In the genomic region with DNA sequence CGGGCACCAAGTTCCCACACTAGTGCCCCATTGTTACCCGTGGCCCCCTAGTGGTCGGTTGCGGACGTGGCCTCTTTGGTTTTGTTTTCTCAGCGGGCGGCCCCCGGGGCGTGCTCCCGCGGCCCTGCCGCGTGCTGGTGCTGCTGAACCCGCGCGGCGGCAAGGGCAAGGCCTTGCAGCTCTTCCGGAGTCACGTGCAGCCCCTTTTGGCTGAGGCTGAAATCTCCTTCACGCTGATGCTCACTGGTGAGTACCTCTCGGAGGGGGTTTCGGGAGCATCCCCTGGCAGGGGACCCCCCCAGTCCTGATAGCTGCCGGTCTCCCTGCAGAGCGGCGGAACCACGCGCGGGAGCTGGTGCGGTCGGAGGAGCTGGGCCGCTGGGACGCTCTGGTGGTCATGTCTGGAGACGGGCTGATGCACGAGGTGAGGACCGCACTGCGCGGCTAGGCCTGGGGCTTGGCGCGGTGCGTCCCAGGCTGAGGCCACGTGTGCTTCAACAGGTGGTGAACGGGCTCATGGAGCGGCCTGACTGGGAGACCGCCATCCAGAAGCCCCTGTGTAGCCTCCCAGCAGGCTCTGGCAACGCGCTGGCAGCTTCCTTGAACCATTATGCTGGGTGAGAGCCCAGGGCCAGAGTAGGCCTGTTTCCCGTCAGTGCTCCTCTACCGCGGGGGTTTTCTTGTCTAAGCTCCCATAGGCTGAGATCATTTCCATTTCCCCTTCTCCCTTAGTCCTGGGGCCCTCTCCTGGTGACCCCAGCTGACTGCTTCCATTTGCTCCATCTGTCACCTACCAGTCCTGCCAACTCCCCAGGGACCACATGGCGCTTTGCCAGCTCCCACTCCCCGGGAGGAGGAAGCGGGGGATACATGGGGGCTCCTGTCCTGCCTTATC, we compare ENCODE assay signal across 8 cellular contexts. TPM values are rescaled to one million over a fixed set of nuclear protein-coding genes. Genes with fewer than 3 reads are reported as not detected.
A peak's percentile ranks its signal among the peaks of the same experiment; 100 is the strongest.
DNase-seq lines count a peak whose midpoint lies in the region; ATAC-seq and TF ChIP-seq lines count a peak whose summit lies in the region.

No MANE protein-coding gene starts in this region.

- no peaks in the 10 kb centered on the region for H3K27me3 Mint-ChIP-seq in Caco-2 (ENCODE audit: insufficient read depth, unreplicated experiment)
- no peaks in the 10 kb centered on the region for H3K27me3 Mint-ChIP-seq in activated T-helper 17 cell treated with anti-CD3 and anti-CD28 coated beads, Interleukin-2, amount 50 U/mL, for 72 hours
- H3K27me3 Mint-ChIP-seq in osteocyte (ENCODE audit: unreplicated experiment) = no peaks in the 10 kb centered on the region

- H3K9me3 ChIP-seq in Caco-2 (no peaks in the 10 kb centered on the region), HUES6 (ENCODE audit: control insufficient read depth, insufficient read depth, low read depth, low read length) (no peaks in the 10 kb centered on the region), RWPE2 (ENCODE audit: severe bottlenecking) (no peaks in the 10 kb centered on the region), thyroid gland (no peaks in the 10 kb centered on the region)

- DNase-seq in Caco-2 (peak; percentile 87 to 93), RWPE2 (ENCODE audit: low spot score) (peak; percentile 83), fibroblast of the aortic adventitia (ENCODE audit: low read depth) (peak; percentile 87), osteocyte (ENCODE audit: extremely low spot score, unreplicated experiment) (peak; percentile 94), thyroid gland (peak; percentile 72 to 76), putamen (ENCODE audit: low spot score) (no peak)

- POLR2A ChIA-PET in Caco-2 (lab: Charles Lee) = interaction anchor here (0.7 kb wide), 1 partner anchor 12 kb away, joined by 3 read pairs; no protein-coding TSS in a partner anchor

- H3K36me3 ChIP-seq in Caco-2 (ENCODE audit: control insufficient read depth, insufficient read depth, low read length) = no peaks in the 10 kb centered on the region
- peaks cover 11% of the 10 kb centered on the region for H3K36me3 ChIP-seq in HUES6 (ENCODE audit: control insufficient read depth, insufficient read depth, low read length)
- H3K36me3 ChIP-seq in RWPE2 (ENCODE audit: low read depth) = peaks cover 15% of the 10 kb centered on the region
- H3K36me3 ChIP-seq in thyroid gland = peaks cover 0 to 6% of the 10 kb centered on the region in 2 donors

- H3K27ac Mint-ChIP-seq in Caco-2 (ENCODE audit: unreplicated experiment) (no peak overlapping the region), osteocyte (ENCODE audit: unreplicated experiment) (no peak overlapping the region)
- no peak overlapping the region for H3K27ac Mint-ChIP-seq in activated T-helper 17 cell treated with anti-CD3 and anti-CD28 coated beads, Interleukin-2, amount 50 U/mL, for 72 hours

- CTCF ChIA-PET in Caco-2 (lab: Charles Lee) = interaction anchor here (1.4 to 5.6 kb wide), 6 partner anchors 12 to 85 kb away, joined by 3 to 49 read pairs (median 6); a partner anchor contains a TSS

- H3K36me3 Mint-ChIP-seq in Caco-2 (ENCODE audit: insufficient read depth, unreplicated experiment) (peaks cover 38% of the 10 kb centered on the region), osteocyte (ENCODE audit: unreplicated experiment) (peaks cover 5% of the 10 kb centered on the region)
- H3K36me3 Mint-ChIP-seq in activated T-helper 17 cell treated with anti-CD3 and anti-CD28 coated beads, Interleukin-2, amount 50 U/mL, for 72 hours (ENCODE audit: low read depth) = peaks cover 12% of the 10 kb centered on the region

- ATAC-seq in RWPE2 (ENCODE audit: low read depth) = peak; percentile 10
- peak; percentile 29 for ATAC-seq in activated T-helper 17 cell treated with anti-CD3 and anti-CD28 coated beads, Interleukin-2, amount 50 U/mL, for 72 hours (replicated peaks)

- H3K4me1 ChIP-seq in Caco-2 (peaks cover 14% of the 10 kb centered on the region), HUES6 (ENCODE audit: control insufficient read depth, insufficient read depth, low read length) (peaks cover 37% of the 10 kb centered on the region), RWPE2 (ENCODE audit: insufficient read depth, poor library complexity, severe bottlenecking) (no peaks in the 10 kb centered on the region), thyroid gland (peaks cover 20 to 32% of the 10 kb centered on the region in 2 donors)

- peak overlapping the region; percentile 76 for H3K4me3 ChIP-seq in Caco-2 (ENCODE audit: low read depth, low read length)
- peak overlapping the region; percentile 72 for H3K4me3 ChIP-seq in HUES6 (ENCODE audit: low read depth, low read length)
- H3K4me3 ChIP-seq in RWPE2 (ENCODE audit: severe bottlenecking) = peak overlapping the region; percentile 49
- peak overlapping the region; percentile 78 for H3K4me3 ChIP-seq in fibroblast of the aortic adventitia (ENCODE audit: low read depth, low read length)
- peak overlapping the region in 1 of 3 donors; percentile 50 for H3K4me3 ChIP-seq in thyroid gland (replicated peaks in 1 of 3)

- H3K27ac ChIP-seq in HUES6 (ENCODE audit: low read depth, low read length) (no peak overlapping the region), RWPE2 (ENCODE audit: poor library complexity, severe bottlenecking) (peak overlapping the region; percentile 84), thyroid gland (peak overlapping the region in 2 of 3 donors; percentile 73 to 88)

- H3K27me3 ChIP-seq in Caco-2 (replicated peaks; ENCODE audit: control insufficient read depth, insufficient read depth, low read length) (peaks cover 1% of the 10 kb centered on the region; the same call in 1 of the 2 replicates), HUES6 (ENCODE audit: control insufficient read depth, insufficient read depth, low read length) (peaks cover 37% of the 10 kb centered on the region), RWPE2 (ENCODE audit: insufficient read depth, poor library complexity, severe bottlenecking) (no peaks in the 10 kb centered on the region), thyroid gland (no peaks in the 10 kb centered on the region)

- BruUV-seq in Caco-2 (replicated peaks; lab: Mats Ljungman, UMichigan) = no TSS peak

- H3K9me3 Mint-ChIP-seq in Caco-2 (ENCODE audit: unreplicated experiment) = no peaks in the 10 kb centered on the region
- H3K9me3 Mint-ChIP-seq in activated T-helper 17 cell treated with anti-CD3 and anti-CD28 coated beads, Interleukin-2, amount 50 U/mL, for 72 hours = no peaks in the 10 kb centered on the region
- H3K9me3 Mint-ChIP-seq in osteocyte (ENCODE audit: unreplicated experiment) = no peaks in the 10 kb centered on the region

- H3K4me1 Mint-ChIP-seq in Caco-2 (ENCODE audit: low read depth, unreplicated experiment) (no peaks in the 10 kb centered on the region), osteocyte (ENCODE audit: unreplicated experiment) (peaks cover 21% of the 10 kb centered on the region)
- H3K4me1 Mint-ChIP-seq in activated T-helper 17 cell treated with anti-CD3 and anti-CD28 coated beads, Interleukin-2, amount 50 U/mL, for 72 hours = no peaks in the 10 kb centered on the region

- 37 to 72% methylated on average over 7 to 45 of the region's 52 CpGs for WGBS in thyroid gland, 2 donors

- intact Hi-C loops in Caco-2 (cut with micrococcal nuclease; ENCODE audit: unreplicated experiment) = loop anchor here (1.0 kb wide), 1 partner anchor 83 kb away; no protein-coding TSS in a partner anchor
- intact Hi-C loops in thyroid gland (cut with DNase I) = no loop called here

- no peak overlapping the region for H3K9ac ChIP-seq in HUES6 (ENCODE audit: low read length)

- TF ChIP-seq CTCF in Caco-2 (IDR thresholded peaks at IDR 0.05; ENCODE audit: insufficient read depth in 1 of 2, low read depth in 1 of 2, low read length in 1 of 2, severe bottlenecking in 1 of 2, unreplicated experiment in 1 of 2) = peak; percentile 89 to 96
- TF ChIP-seq CTCF in RWPE2 (IDR thresholded peaks at IDR 0.05; ENCODE audit: poor library complexity, severe bottlenecking) = peak; percentile 90
- TF ChIP-seq CTCF in fibroblast of the aortic adventitia (IDR thresholded peaks at IDR 0.05; ENCODE audit: insufficient read depth, low read length) = peak; percentile 88
- TF ChIP-seq CTCF in osteocyte (IDR thresholded peaks at IDR 0.05) = peak; percentile 88
- TF ChIP-seq CTCF in thyroid gland (IDR thresholded peaks at IDR 0.05) = peak; percentile 59 to 86 (median 72)

- H3K4me3 Mint-ChIP-seq in Caco-2 (ENCODE audit: unreplicated experiment) = peak overlapping the region; percentile 91
- H3K4me3 Mint-ChIP-seq in activated T-helper 17 cell treated with anti-CD3 and anti-CD28 coated beads, Interleukin-2, amount 50 U/mL, for 72 hours = peak overlapping the region; percentile 51
- H3K4me3 Mint-ChIP-seq in osteocyte (ENCODE audit: unreplicated experiment) = peak overlapping the region; percentile 71

- no peak for TF ChIP-seq POLR2A in thyroid gland (IDR thresholded peaks at IDR 0.05)

RNA-seq across cellular contexts. Expression of a gene that starts 1.7 kb away (rescaled TPM):
- total RNA-seq in Caco-2 (2022) = 6.7 and 7.7 TPM in 2 replicates
- total RNA-seq in activated T-helper 17 cell treated with anti-CD3 and anti-CD28 coated beads, Interleukin-2, amount 50 U/mL, for 72 hours = 10 to 100 TPM; 10.5 to 12.4 TPM
- 31.7 and 84.0 TPM in 2 replicates for total RNA-seq in fibroblast of the aortic adventitia (ENCODE audit: low replicate concordance)
- total RNA-seq in osteocyte = 15.2 TPM in 2 replicates
- total RNA-seq in thyroid gland = 10 to 100 TPM in 3 of 4 donors, 1 to 10 TPM in 1; 8.5 to 24.5 (median 13.8) TPM

RNA-seq across cellular contexts. Expression of a gene that starts 32.4 kb away (rescaled TPM):
- total RNA-seq in Caco-2 (2022) (81.3 and 87.6 TPM in 2 replicates), fibroblast of the aortic adventitia (ENCODE audit: low replicate concordance) (48.1 and 57.9 TPM in 2 replicates), osteocyte (69.7 and 71.9 TPM in 2 replicates), thyroid gland (100 to 1,000 TPM; 133 to 198 (median 167) TPM)
- 10 to 100 TPM; 24.5 to 29.7 TPM for total RNA-seq in activated T-helper 17 cell treated with anti-CD3 and anti-CD28 coated beads, Interleukin-2, amount 50 U/mL, for 72 hours
